Comparison of ENCODE assay signal across 1 cellular context in genomic region chr1:207752456-207753132, GRCh38.
TF ChIP-seq lines count a peak whose summit lies in the region.

No MANE protein-coding gene starts in this region.

TF ChIP-seq in HepG2, 621 proteins besides CTCF, POLR2A, EP300 and RAD21 (continued from another document and continues in another):
- TF ChIP-seq TFAP4 (IDR thresholded peaks at IDR 0.05; ENCODE audit: borderline replicate concordance, low read depth), result peak; percentile 77; the same call in 1 of the 2 replicates
- TF ChIP-seq MLX (CRISPR knock-in tag; IDR thresholded peaks at IDR 0.05), result no peak
- no peak for TF ChIP-seq ZNF678 (CRISPR knock-in tag; IDR thresholded peaks at IDR 0.05)
- TF ChIP-seq ZNF609 (CRISPR knock-in tag; IDR thresholded peaks at IDR 0.05; ENCODE audit: borderline replicate concordance), result no peak
- TF ChIP-seq ZNF619 (CRISPR knock-in tag; IDR thresholded peaks at IDR 0.05), result no peak
- TF ChIP-seq ZNF777 (CRISPR knock-in tag; IDR thresholded peaks at IDR 0.05), result 0 out of 2 replicates have a peak, but pooled peaks have one; percentile 31
- no peak for TF ChIP-seq ZMYM2 (CRISPR knock-in tag; IDR thresholded peaks at IDR 0.05)
- TF ChIP-seq KAT7 (CRISPR knock-in tag; IDR thresholded peaks at IDR 0.05; ENCODE audit: borderline replicate concordance), result no peak
- no peak for TF ChIP-seq PRDM10 (CRISPR knock-in tag; IDR thresholded peaks at IDR 0.05; ENCODE audit: low read depth)
- 0 out of 2 replicates have a peak, but pooled peaks have one; percentile 11 for TF ChIP-seq ZFP36L1 (CRISPR knock-in tag; IDR thresholded peaks at IDR 0.05)
- TF ChIP-seq ZSCAN5A (CRISPR knock-in tag; IDR thresholded peaks at IDR 0.05; ENCODE audit: borderline replicate concordance), result peak; percentile 4; the same call in 1 of the 2 replicates
- TF ChIP-seq MXD4 (CRISPR knock-in tag; IDR thresholded peaks at IDR 0.05), result peak; percentile 49; the same call in 1 of the 2 replicates
- TF ChIP-seq E2F2 (CRISPR knock-in tag; IDR thresholded peaks at IDR 0.05; ENCODE audit: borderline replicate concordance), result no peak
- TF ChIP-seq CCAR2 (optimal IDR thresholded peaks at IDR 0.05; ENCODE audit: low read depth, low read length), result no peak
- TF ChIP-seq ONECUT2 (CRISPR knock-in tag; IDR thresholded peaks at IDR 0.05), result no peak
- peak; percentile 75 for TF ChIP-seq ZFP91 (CRISPR knock-in tag; IDR thresholded peaks at IDR 0.05; ENCODE audit: borderline replicate concordance)
- no peak for TF ChIP-seq SYNCRIP (IDR thresholded peaks at IDR 0.05; ENCODE audit: insufficient read depth, low read depth, low read length)
- peak; percentile 83; the same call in 1 of the 2 replicates for TF ChIP-seq CSRNP1 (CRISPR knock-in tag; IDR thresholded peaks at IDR 0.05)
- no peak for TF ChIP-seq HNRNPUL1 (IDR thresholded peaks at IDR 0.05; ENCODE audit: low read depth, low read length)
- no peak; the same call in 1 of the 2 replicates for TF ChIP-seq ZNF629 (CRISPR knock-in tag; conservative IDR thresholded peaks at IDR 0.05)
- no peak for TF ChIP-seq GTF2F1 (IDR thresholded peaks at IDR 0.05; ENCODE audit: low read length)
- TF ChIP-seq ZNF280B (CRISPR knock-in tag; IDR thresholded peaks at IDR 0.05; ENCODE audit: borderline replicate concordance), result no peak; the same call in 1 of the 2 replicates
- TF ChIP-seq CERS6 (CRISPR knock-in tag; IDR thresholded peaks at IDR 0.05), result no peak
- TF ChIP-seq MTA3 (CRISPR knock-in tag; IDR thresholded peaks at IDR 0.05), result no peak
- no peak for TF ChIP-seq TRIM22 (IDR thresholded peaks at IDR 0.05)
- TF ChIP-seq ZNF430 (CRISPR knock-in tag; IDR thresholded peaks at IDR 0.05), result no peak; the same call in 1 of the 2 replicates
